8 cellular contexts compared by ENCODE assay signal in the genomic region with DNA sequence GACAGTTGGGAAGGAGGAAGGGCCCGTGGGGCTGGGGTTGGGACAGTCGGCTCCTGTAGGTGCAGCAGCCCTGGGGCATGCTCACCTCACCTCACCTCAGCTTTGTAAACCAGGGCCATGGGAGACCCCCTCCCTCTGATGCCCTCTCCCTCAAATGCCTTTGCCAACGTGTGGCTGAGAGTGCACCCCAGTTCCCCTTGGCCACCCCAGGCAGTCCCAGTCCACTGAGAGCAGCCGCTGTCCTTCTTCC. TPM values are rescaled to one million over a fixed set of nuclear protein-coding genes. Genes with fewer than 3 reads are reported as not detected.
DNase-seq lines count a peak whose midpoint lies in the region; TF ChIP-seq lines count a peak whose summit lies in the region.

No MANE protein-coding gene starts in this region.

- BruUV-seq in PC-9 (replicated peaks; lab: Mats Ljungman, UMichigan): no TSS peak

- peak overlapping the region; percentile 100 for H3K27ac ChIP-seq in PC-9
- peak overlapping the region; percentile 100 for H3K27ac ChIP-seq in parathyroid adenoma

- H3K79me2 ChIP-seq in PC-9 (ENCODE audit: low read depth): peaks cover 43% of the 10 kb centered on the region
- peaks cover 34% of the 10 kb centered on the region for H3K79me2 ChIP-seq in parathyroid adenoma

- peaks cover 54% of the 10 kb centered on the region for H3F3A ChIP-seq in PC-9 (ENCODE audit: insufficient read depth, low read depth)

- TF ChIP-seq CTCF in PC-9 (conservative IDR thresholded peaks at IDR 0.05): no peak
- no peak for TF ChIP-seq CTCF in epithelial cell of esophagus (IDR thresholded peaks at IDR 0.05; ENCODE audit: insufficient read depth, low read depth, low read length, missing control alignments)
- no peak for TF ChIP-seq CTCF in parathyroid adenoma (IDR thresholded peaks at IDR 0.05)

- CTCF ChIA-PET in PC-9 (lab: Charles Lee): interaction anchor here (0.5 to 1.7 kb wide), 4 partner anchors 74 to 196 kb away, joined by 3 to 17 read pairs (median 6); no protein-coding TSS in a partner anchor

- peaks cover 7% of the 10 kb centered on the region for H4K20me1 ChIP-seq in PC-9 (ENCODE audit: insufficient read depth)

- DNase-seq in PC-9: no peak
- peak; percentile 43 for DNase-seq in epithelial cell of esophagus (ENCODE audit: low read depth)
- no peak for DNase-seq in NCI-H187 (lab: John Stamatoyannopoulos, UW)
- DNase-seq in NCI-H1417 treated with DMSO at 0.1 percent for 48 hours (lab: John Stamatoyannopoulos, UW): no peak
- no peak for DNase-seq in NCI-H510A (lab: John Stamatoyannopoulos, UW)
- no peak for DNase-seq in activated CD4-positive, CD25-positive, alpha-beta regulatory T cell treated with anti-CD3 and anti-CD28 coated beads, Interleukin-2, amount 50 U/mL, for 72 hours

- H3K9me2 ChIP-seq in PC-9 (ENCODE audit: insufficient read depth): no peaks in the 10 kb centered on the region

- H3K4me1 ChIP-seq in PC-9 (replicated peaks; ENCODE audit: insufficient read depth): peaks cover 57% of the 10 kb centered on the region
- H3K4me1 ChIP-seq in parathyroid adenoma: peaks cover 27% of the 10 kb centered on the region

- POLR2A ChIA-PET in PC-9 (lab: Charles Lee; ENCODE audit: unreplicated experiment): interaction anchor here (0.6 to 3.2 kb wide), 10 partner anchors 18 to 90 kb away, joined by 4 to 97 read pairs (median 6); a partner anchor contains a TSS

- no peak overlapping the region for H2AFZ ChIP-seq in PC-9
- H2AFZ ChIP-seq in parathyroid adenoma: no peak overlapping the region

- peak overlapping the region; percentile 24; the same call in 1 of the 2 replicates for H3K4me3 ChIP-seq in GM08714 (ENCODE audit: low read length)
- peak overlapping the region; percentile 32; the same call in 1 of the 2 replicates for H3K4me3 ChIP-seq in PC-9
- H3K4me3 ChIP-seq in epithelial cell of esophagus (ENCODE audit: low read length): peak overlapping the region; percentile 36
- H3K4me3 ChIP-seq in parathyroid adenoma (ENCODE audit: low read depth, low read length): peak overlapping the region; percentile 67

- no peaks in the 10 kb centered on the region for H3K9me3 ChIP-seq in PC-9 (ENCODE audit: insufficient read depth, low read depth)
- no peaks in the 10 kb centered on the region for H3K9me3 ChIP-seq in parathyroid adenoma (ENCODE audit: control insufficient read depth, low read length)

- H3K4me2 ChIP-seq in PC-9 (peak overlapping the region; percentile 99), parathyroid adenoma (ENCODE audit: low read length) (peak overlapping the region; percentile 94)

- H3K27me3 ChIP-seq in PC-9 (ENCODE audit: insufficient read depth, low read depth) (no peaks in the 10 kb centered on the region), parathyroid adenoma (ENCODE audit: control insufficient read depth, insufficient read depth, low read length) (no peaks in the 10 kb centered on the region)

- peak overlapping the region; percentile 41 for H3K9ac ChIP-seq in parathyroid adenoma

- intact Hi-C loops in PC-9 (cut with micrococcal nuclease; ENCODE audit: unreplicated experiment): loop anchor here (1.0 to 5.0 kb wide), 5 partner anchors 14 to 141 kb away; no protein-coding TSS in a partner anchor

- H3K36me3 ChIP-seq in PC-9 (ENCODE audit: low read depth) (peaks cover 4% of the 10 kb centered on the region; the same call in 1 of the 2 replicates), parathyroid adenoma (ENCODE audit: control insufficient read depth, insufficient read depth, low read length) (peaks cover 1% of the 10 kb centered on the region)

RNA-seq across cellular contexts. Expression of a gene that starts 4.2 kb away (rescaled TPM):
- 825 and 938 TPM in 2 replicates for total RNA-seq in PC-9 (2021)

RNA-seq across cellular contexts. Expression of a gene that starts 31.9 kb away (rescaled TPM):
- 32.4 and 48.9 TPM in 2 replicates for total RNA-seq in PC-9 (2021)

RNA-seq across cellular contexts. Expression of a gene that starts 35.9 kb away (rescaled TPM):
- total RNA-seq in PC-9 (2021): 9.5 and 9.8 TPM in 2 replicates
